Comparison of ENCODE assay signal across 1 cellular context in genomic region chr4:150367326-150367725, GRCh38.
TF ChIP-seq lines count a peak whose summit lies in the region.

No MANE protein-coding gene starts in this region.

TF ChIP-seq in HEK293, 187 proteins besides CTCF, POLR2A, EP300 and RAD21 (continued from another document and continues in another):
- TF ChIP-seq, protein P1, sequence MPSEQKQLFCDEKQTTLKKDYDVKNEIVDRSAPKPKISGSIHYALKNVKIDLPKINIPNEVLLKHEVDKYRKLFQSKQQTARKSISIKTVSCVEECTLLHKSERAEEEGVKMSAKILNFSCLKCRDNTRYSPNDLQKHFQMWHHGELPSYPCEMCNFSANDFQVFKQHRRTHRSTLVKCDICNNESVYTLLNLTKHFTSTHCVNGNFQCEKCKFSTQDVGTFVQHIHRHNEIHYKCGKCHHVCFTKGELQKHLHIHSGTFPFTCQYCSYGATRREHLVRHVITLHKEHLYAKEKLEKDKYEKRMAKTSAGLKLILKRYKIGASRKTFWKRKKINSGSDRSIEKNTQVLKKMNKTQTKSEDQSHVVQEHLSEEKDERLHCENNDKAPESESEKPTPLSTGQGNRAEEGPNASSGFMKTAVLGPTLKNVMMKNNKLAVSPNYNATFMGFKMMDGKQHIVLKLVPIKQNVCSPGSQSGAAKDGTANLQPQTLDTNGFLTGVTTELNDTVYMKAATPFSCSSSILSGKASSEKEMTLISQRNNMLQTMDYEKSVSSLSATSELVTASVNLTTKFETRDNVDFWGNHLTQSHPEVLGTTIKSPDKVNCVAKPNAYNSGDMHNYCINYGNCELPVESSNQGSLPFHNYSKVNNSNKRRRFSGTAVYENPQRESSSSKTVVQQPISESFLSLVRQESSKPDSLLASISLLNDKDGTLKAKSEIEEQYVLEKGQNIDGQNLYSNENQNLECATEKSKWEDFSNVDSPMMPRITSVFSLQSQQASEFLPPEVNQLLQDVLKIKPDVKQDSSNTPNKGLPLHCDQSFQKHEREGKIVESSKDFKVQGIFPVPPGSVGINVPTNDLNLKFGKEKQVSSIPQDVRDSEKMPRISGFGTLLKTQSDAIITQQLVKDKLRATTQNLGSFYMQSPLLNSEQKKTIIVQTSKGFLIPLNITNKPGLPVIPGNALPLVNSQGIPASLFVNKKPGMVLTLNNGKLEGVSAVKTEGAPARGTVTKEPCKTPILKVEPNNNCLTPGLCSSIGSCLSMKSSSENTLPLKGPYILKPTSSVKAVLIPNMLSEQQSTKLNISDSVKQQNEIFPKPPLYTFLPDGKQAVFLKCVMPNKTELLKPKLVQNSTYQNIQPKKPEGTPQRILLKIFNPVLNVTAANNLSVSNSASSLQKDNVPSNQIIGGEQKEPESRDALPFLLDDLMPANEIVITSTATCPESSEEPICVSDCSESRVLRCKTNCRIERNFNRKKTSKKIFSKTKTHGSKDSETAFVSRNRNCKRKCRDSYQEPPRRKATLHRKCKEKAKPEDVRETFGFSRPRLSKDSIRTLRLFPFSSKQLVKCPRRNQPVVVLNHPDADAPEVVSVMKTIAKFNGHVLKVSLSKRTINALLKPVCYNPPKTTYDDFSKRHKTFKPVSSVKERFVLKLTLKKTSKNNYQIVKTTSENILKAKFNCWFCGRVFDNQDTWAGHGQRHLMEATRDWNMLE (tag by site-specific recombination; conservative IDR thresholded peaks at IDR 0.05; ENCODE audit: low read depth) = no peak
- TF ChIP-seq ZNF621 (tag by site-specific recombination; IDR thresholded peaks at IDR 0.05) (no peak), ZSCAN5A (tag by site-specific recombination; IDR thresholded peaks at IDR 0.05) (no peak), ZNF791 (tag by site-specific recombination; IDR thresholded peaks at IDR 0.05) (no peak), ZSCAN18 (tag by site-specific recombination; IDR thresholded peaks at IDR 0.05) (no peak), ZNF366 (tag by site-specific recombination; conservative IDR thresholded peaks at IDR 0.05) (peak; percentile 36; the same call in 1 of the 2 replicates), ZNF530 (tag by site-specific recombination; IDR thresholded peaks at IDR 0.05; ENCODE audit: low read depth) (no peak), ZNF324 (tag by site-specific recombination; IDR thresholded peaks at IDR 0.05) (no peak), ZNF677 (tag by site-specific recombination; IDR thresholded peaks at IDR 0.05) (no peak), ZBTB21 (tag by site-specific recombination; IDR thresholded peaks at IDR 0.05) (no peak), ZBTB17 (tag by site-specific recombination; IDR thresholded peaks at IDR 0.05) (no peak), SP7 (tag by site-specific recombination; IDR thresholded peaks at IDR 0.05) (no peak), ZBTB26 (tag by site-specific recombination; optimal IDR thresholded peaks at IDR 0.05) (no peak), ZIC2 (tag by site-specific recombination; IDR thresholded peaks at IDR 0.05) (peak; percentile 70), KLF7 (tag by site-specific recombination; IDR thresholded peaks at IDR 0.05; ENCODE audit: borderline replicate concordance) (no peak), MEIS1 (CRISPR knock-in tag; IDR thresholded peaks at IDR 0.05; ENCODE audit: borderline replicate concordance) (no peak), ZXDB (tag by site-specific recombination; IDR thresholded peaks at IDR 0.05) (no peak), ZFHX2 (tag by site-specific recombination; conservative IDR thresholded peaks at IDR 0.05) (no peak), ZNF544 (tag by site-specific recombination; IDR thresholded peaks at IDR 0.05) (no peak), ZNF16 (tag by site-specific recombination; IDR thresholded peaks at IDR 0.05; ENCODE audit: low read depth) (no peak), YY2 (tag by site-specific recombination; IDR thresholded peaks at IDR 0.05) (no peak), ZNF658 (tag by site-specific recombination; IDR thresholded peaks at IDR 0.05) (no peak), SP3 (tag by site-specific recombination; IDR thresholded peaks at IDR 0.05) (no peak), SP2 (tag by site-specific recombination; IDR thresholded peaks at IDR 0.05) (no peak)
- TF ChIP-seq, protein P2, sequence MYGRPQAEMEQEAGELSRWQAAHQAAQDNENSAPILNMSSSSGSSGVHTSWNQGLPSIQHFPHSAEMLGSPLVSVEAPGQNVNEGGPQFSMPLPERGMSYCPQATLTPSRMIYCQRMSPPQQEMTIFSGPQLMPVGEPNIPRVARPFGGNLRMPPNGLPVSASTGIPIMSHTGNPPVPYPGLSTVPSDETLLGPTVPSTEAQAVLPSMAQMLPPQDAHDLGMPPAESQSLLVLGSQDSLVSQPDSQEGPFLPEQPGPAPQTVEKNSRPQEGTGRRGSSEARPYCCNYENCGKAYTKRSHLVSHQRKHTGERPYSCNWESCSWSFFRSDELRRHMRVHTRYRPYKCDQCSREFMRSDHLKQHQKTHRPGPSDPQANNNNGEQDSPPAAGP (tag by site-specific recombination; IDR thresholded peaks at IDR 0.05) = no peak
- TF ChIP-seq, protein P3, sequence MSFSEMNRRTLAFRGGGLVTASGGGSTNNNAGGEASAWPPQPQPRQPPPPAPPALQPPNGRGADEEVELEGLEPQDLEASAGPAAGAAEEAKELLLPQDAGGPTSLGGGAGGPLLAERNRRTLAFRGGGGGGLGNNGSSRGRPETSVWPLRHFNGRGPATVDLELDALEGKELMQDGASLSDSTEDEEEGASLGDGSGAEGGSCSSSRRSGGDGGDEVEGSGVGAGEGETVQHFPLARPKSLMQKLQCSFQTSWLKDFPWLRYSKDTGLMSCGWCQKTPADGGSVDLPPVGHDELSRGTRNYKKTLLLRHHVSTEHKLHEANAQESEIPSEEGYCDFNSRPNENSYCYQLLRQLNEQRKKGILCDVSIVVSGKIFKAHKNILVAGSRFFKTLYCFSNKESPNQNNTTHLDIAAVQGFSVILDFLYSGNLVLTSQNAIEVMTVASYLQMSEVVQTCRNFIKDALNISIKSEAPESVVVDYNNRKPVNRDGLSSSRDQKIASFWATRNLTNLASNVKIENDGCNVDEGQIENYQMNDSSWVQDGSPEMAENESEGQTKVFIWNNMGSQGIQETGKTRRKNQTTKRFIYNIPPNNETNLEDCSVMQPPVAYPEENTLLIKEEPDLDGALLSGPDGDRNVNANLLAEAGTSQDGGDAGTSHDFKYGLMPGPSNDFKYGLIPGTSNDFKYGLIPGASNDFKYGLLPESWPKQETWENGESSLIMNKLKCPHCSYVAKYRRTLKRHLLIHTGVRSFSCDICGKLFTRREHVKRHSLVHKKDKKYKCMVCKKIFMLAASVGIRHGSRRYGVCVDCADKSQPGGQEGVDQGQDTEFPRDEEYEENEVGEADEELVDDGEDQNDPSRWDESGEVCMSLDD (tag by site-specific recombination; IDR thresholded peaks at IDR 0.05) = no peak
- TF ChIP-seq, protein P4, sequence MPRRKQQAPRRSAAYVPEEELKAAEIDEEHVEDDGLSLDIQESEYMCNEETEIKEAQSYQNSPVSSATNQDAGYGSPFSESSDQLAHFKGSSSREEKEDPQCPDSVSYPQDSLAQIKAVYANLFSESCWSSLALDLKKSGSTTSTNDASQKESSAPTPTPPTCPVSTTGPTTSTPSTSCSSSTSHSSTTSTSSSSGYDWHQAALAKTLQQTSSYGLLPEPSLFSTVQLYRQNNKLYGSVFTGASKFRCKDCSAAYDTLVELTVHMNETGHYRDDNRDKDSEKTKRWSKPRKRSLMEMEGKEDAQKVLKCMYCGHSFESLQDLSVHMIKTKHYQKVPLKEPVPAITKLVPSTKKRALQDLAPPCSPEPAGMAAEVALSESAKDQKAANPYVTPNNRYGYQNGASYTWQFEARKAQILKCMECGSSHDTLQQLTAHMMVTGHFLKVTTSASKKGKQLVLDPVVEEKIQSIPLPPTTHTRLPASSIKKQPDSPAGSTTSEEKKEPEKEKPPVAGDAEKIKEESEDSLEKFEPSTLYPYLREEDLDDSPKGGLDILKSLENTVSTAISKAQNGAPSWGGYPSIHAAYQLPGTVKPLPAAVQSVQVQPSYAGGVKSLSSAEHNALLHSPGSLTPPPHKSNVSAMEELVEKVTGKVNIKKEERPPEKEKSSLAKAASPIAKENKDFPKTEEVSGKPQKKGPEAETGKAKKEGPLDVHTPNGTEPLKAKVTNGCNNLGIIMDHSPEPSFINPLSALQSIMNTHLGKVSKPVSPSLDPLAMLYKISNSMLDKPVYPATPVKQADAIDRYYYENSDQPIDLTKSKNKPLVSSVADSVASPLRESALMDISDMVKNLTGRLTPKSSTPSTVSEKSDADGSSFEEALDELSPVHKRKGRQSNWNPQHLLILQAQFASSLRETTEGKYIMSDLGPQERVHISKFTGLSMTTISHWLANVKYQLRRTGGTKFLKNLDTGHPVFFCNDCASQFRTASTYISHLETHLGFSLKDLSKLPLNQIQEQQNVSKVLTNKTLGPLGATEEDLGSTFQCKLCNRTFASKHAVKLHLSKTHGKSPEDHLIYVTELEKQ (tag by site-specific recombination; IDR thresholded peaks at IDR 0.05; ENCODE audit: borderline replicate concordance) = no peak
- TF ChIP-seq, protein P5, sequence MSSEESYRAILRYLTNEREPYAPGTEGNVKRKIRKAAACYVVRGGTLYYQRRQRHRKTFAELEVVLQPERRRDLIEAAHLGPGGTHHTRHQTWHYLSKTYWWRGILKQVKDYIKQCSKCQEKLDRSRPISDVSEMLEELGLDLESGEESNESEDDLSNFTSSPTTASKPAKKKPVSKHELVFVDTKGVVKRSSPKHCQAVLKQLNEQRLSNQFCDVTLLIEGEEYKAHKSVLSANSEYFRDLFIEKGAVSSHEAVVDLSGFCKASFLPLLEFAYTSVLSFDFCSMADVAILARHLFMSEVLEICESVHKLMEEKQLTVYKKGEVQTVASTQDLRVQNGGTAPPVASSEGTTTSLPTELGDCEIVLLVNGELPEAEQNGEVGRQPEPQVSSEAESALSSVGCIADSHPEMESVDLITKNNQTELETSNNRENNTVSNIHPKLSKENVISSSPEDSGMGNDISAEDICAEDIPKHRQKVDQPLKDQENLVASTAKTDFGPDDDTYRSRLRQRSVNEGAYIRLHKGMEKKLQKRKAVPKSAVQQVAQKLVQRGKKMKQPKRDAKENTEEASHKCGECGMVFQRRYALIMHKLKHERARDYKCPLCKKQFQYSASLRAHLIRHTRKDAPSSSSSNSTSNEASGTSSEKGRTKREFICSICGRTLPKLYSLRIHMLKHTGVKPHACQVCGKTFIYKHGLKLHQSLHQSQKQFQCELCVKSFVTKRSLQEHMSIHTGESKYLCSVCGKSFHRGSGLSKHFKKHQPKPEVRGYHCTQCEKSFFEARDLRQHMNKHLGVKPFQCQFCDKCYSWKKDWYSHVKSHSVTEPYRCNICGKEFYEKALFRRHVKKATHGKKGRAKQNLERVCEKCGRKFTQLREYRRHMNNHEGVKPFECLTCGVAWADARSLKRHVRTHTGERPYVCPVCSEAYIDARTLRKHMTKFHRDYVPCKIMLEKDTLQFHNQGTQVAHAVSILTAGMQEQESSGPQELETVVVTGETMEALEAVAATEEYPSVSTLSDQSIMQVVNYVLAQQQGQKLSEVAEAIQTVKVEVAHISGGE (tag by site-specific recombination; conservative IDR thresholded peaks at IDR 0.05; ENCODE audit: low read depth) = no peak
- TF ChIP-seq, protein P6, sequence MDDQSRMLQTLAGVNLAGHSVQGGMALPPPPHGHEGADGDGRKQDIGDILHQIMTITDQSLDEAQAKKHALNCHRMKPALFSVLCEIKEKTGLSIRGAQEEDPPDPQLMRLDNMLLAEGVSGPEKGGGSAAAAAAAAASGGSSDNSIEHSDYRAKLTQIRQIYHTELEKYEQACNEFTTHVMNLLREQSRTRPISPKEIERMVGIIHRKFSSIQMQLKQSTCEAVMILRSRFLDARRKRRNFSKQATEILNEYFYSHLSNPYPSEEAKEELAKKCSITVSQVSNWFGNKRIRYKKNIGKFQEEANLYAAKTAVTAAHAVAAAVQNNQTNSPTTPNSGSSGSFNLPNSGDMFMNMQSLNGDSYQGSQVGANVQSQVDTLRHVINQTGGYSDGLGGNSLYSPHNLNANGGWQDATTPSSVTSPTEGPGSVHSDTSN (CRISPR knock-in tag; IDR thresholded peaks at IDR 0.05) = no peak
- TF ChIP-seq, protein P7, sequence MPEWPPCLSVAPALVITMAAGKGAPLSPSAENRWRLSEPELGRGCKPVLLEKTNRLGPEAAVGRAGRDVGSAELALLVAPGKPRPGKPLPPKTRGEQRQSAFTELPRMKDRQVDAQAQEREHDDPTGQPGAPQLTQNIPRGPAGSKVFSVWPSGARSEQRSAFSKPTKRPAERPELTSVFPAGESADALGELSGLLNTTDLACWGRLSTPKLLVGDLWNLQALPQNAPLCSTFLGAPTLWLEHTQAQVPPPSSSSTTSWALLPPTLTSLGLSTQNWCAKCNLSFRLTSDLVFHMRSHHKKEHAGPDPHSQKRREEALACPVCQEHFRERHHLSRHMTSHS (tag by site-specific recombination; IDR thresholded peaks at IDR 0.05) = peak; percentile 87
- TF ChIP-seq, protein P8, sequence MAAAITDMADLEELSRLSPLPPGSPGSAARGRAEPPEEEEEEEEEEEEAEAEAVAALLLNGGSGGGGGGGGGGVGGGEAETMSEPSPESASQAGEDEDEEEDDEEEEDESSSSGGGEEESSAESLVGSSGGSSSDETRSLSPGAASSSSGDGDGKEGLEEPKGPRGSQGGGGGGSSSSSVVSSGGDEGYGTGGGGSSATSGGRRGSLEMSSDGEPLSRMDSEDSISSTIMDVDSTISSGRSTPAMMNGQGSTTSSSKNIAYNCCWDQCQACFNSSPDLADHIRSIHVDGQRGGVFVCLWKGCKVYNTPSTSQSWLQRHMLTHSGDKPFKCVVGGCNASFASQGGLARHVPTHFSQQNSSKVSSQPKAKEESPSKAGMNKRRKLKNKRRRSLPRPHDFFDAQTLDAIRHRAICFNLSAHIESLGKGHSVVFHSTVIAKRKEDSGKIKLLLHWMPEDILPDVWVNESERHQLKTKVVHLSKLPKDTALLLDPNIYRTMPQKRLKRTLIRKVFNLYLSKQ (tag by site-specific recombination; IDR thresholded peaks at IDR 0.05; ENCODE audit: borderline replicate concordance) = no peak
